In genomic region chr14:50821471-50822464, GRCh38 we compare ENCODE assay signal across 8 cellular contexts. TPM values are rescaled to one million over a fixed set of nuclear protein-coding genes. Genes with fewer than 3 reads are reported as not detected.
DNase-seq lines count a peak whose midpoint lies in the region; ATAC-seq and TF ChIP-seq lines count a peak whose summit lies in the region.

No MANE protein-coding gene starts in this region.

- H3K27ac ChIP-seq in OCI-LY1 (ENCODE audit: low read depth, low read length, poor library complexity, severe bottlenecking) (peak overlapping the region; percentile 96), sigmoid colon (no peak overlapping the region)

- WGBS in sigmoid colon, 2 donors: 59 to 82% methylated on average over 13 of the region's 13 CpGs

- H3F3A ChIP-seq in OCI-LY1 (ENCODE audit: insufficient read depth, low read length): no peaks in the 10 kb centered on the region; the same call in 1 of the 2 replicates

- DNase-seq in activated naive CD4-positive, alpha-beta T cell treated with anti-CD3 and anti-CD28 coated beads, Interleukin-2, amount 50 U/mL, for 16 hours: peak; percentile 18
- peak; percentile 67 for DNase-seq in natural killer cell
- DNase-seq in sigmoid colon: no peak
- no peak for DNase-seq in NCI-H2107 treated with DMSO at 0.1 percent for 48 hours (lab: John Stamatoyannopoulos, UW; ENCODE audit: unreplicated experiment)
- no peak for DNase-seq in HuH-7.5 (ENCODE audit: low spot score)

- H3K4me3 Mint-ChIP-seq in natural killer cell: peak overlapping the region; percentile 89

- no peaks in the 10 kb centered on the region for H3K9me3 ChIP-seq in OCI-LY1 (ENCODE audit: low read length)
- H3K9me3 ChIP-seq in sigmoid colon: no peaks in the 10 kb centered on the region

- H3K79me2 ChIP-seq in OCI-LY1 (ENCODE audit: insufficient read depth, low read length): peaks cover 90% of the 10 kb centered on the region

- peak overlapping the region; percentile 52 for H3K4me3 ChIP-seq in OCI-LY1 (ENCODE audit: low read depth, low read length, poor library complexity, severe bottlenecking)
- H3K4me3 ChIP-seq in sigmoid colon: no peak overlapping the region

- H3K36me3 ChIP-seq in OCI-LY1 (ENCODE audit: insufficient read depth, low read length) (peaks cover 34% of the 10 kb centered on the region), sigmoid colon (no peaks in the 10 kb centered on the region)

- H3K4me1 ChIP-seq in OCI-LY1 (ENCODE audit: insufficient read depth, low read length, severe bottlenecking) (peaks cover 71% of the 10 kb centered on the region), sigmoid colon (peaks cover 0 to 22% (median 14%) of the 10 kb centered on the region in 4 donors)

- no peak for TF ChIP-seq EP300 in sigmoid colon (IDR thresholded peaks at IDR 0.05)

- H3K4me1 Mint-ChIP-seq in natural killer cell: peaks cover 62 to 68% of the 10 kb centered on the region in 2 donors

- no peaks in the 10 kb centered on the region for H3K9me3 Mint-ChIP-seq in natural killer cell

- no peak for TF ChIP-seq POLR2A in sigmoid colon (IDR thresholded peaks at IDR 0.05)

- intact Hi-C loops in natural killer cell (cut with micrococcal nuclease) (no loop called here), sigmoid colon (cut with DNase I) (no loop called here)

- peak overlapping the region; percentile 58 for H3K9ac ChIP-seq in OCI-LY1 (ENCODE audit: low read length)

- TF ChIP-seq CTCF in OCI-LY1 (IDR thresholded peaks at IDR 0.05; ENCODE audit: low read length) (no peak), natural killer cell (IDR thresholded peaks at IDR 0.05) (no peak), sigmoid colon (IDR thresholded peaks at IDR 0.05) (no peak)

- no peak overlapping the region for H2AFZ ChIP-seq in OCI-LY1 (ENCODE audit: low read length)

- peak overlapping the region; percentile 88 for H3K4me2 ChIP-seq in OCI-LY1 (ENCODE audit: low read length)

- H3K9me2 ChIP-seq in OCI-LY1 (ENCODE audit: low read depth, low read length): no peaks in the 10 kb centered on the region

- H3K27me3 ChIP-seq in OCI-LY1 (ENCODE audit: insufficient read depth, low read length) (no peaks in the 10 kb centered on the region), sigmoid colon (no peaks in the 10 kb centered on the region)

- H3K27me3 Mint-ChIP-seq in natural killer cell (ENCODE audit: low read depth in 2 of 2): no peaks in the 10 kb centered on the region

- no peaks in the 10 kb centered on the region for H4K20me1 ChIP-seq in OCI-LY1 (ENCODE audit: insufficient read depth, low read length)

- peak overlapping the region; percentile 92 to 93 for H3K27ac Mint-ChIP-seq in natural killer cell

- peak; percentile 29 for ATAC-seq in GM18498 (IDR thresholded peaks at IDR 0.05; ENCODE audit: unreplicated experiment)
- peak; percentile 71 to 87 (median 81) for ATAC-seq in natural killer cell
- no peak for ATAC-seq in GM21786 (IDR thresholded peaks at IDR 0.05; ENCODE audit: unreplicated experiment)

- no peaks in the 10 kb centered on the region for H3K36me3 Mint-ChIP-seq in natural killer cell

RNA-seq across cellular contexts. Expression of gene NIN, which starts 9.2 kb away (rescaled TPM):
- 100 to 1,000 TPM in 2 of 3 donors, 10 to 100 TPM in 1; 90.8 to 127 (median 118) TPM for total RNA-seq in natural killer cell
- total RNA-seq in sigmoid colon: 10 to 100 TPM; 20.7 to 38.2 (median 26.9) TPM
- 10 to 100 TPM in 1 of 3 donors, 1 to 10 TPM in 2; 3.6 to 14.8 (median 5.1) TPM for polyA plus RNA-seq in sigmoid colon

RNA-seq across cellular contexts. Expression of gene ABHD12B, which starts 50.1 kb away (rescaled TPM):
- total RNA-seq in natural killer cell (not detected), sigmoid colon (not detected)
- 1 to 10 TPM; 5.3 to 9.3 (median 6.0) TPM for polyA plus RNA-seq in sigmoid colon

Comparison
In these comparisons a context has a peak if more than half of its experiments do, and no peak if none do; other contexts are left out.
1. DNase-seq: peak in activated naive CD4-positive, alpha-beta T cell treated with anti-CD3 and anti-CD28 coated beads, Interleukin-2, amount 50 U/mL, for 16 hours (single experiment) and natural killer cell (single experiment); none in sigmoid colon (single experiment), NCI-H2107 treated with DMSO at 0.1 percent for 48 hours (single experiment) and HuH-7.5 (single experiment).